Comparison of ENCODE assay signal across 1 cellular context in the genomic region with DNA sequence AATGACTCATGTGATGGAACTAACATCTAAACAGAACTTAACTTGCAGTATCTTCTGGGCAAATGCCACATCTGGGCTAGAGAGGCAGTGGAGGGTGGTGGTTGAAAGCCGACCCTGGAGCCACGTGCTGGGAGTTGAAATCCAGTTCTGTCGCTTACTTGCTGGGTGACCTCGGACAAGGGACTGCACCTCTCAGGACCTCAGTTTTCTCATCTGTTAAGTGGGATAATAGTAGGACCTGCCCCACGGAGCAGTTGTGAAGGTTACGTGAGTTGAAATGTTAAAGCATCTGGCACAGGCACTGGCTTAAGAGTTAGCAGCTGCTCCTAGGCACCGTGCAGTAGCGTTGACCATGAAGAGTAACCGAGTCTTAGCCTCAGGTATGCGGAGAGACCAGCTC.
TF ChIP-seq lines count a peak whose summit lies in the region.

No MANE protein-coding gene starts in this region.

TF ChIP-seq in A549, 52 proteins besides CTCF, POLR2A, EP300 and RAD21 (continued from another document):
- TF ChIP-seq, protein P1, sequence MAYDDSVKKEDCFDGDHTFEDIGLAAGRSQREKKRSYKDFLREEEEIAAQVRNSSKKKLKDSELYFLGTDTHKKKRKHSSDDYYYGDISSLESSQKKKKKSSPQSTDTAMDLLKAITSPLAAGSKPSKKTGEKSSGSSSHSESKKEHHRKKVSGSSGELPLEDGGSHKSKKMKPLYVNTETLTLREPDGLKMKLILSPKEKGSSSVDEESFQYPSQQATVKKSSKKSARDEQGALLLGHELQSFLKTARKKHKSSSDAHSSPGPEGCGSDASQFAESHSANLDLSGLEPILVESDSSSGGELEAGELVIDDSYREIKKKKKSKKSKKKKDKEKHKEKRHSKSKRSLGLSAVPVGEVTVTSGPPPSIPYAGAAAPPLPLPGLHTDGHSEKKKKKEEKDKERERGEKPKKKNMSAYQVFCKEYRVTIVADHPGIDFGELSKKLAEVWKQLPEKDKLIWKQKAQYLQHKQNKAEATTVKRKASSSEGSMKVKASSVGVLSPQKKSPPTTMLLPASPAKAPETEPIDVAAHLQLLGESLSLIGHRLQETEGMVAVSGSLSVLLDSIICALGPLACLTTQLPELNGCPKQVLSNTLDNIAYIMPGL (CRISPR knock-in tag; IDR thresholded peaks at IDR 0.05; ENCODE audit: borderline replicate concordance): no peak
- TF ChIP-seq RCOR1 (IDR thresholded peaks at IDR 0.05; ENCODE audit: low read depth, low read length) (no peak), NPAS2 (CRISPR knock-in tag; IDR thresholded peaks at IDR 0.05; ENCODE audit: borderline replicate concordance) (no peak), GATA3 (IDR thresholded peaks at IDR 0.05; ENCODE audit: borderline replicate concordance) (no peak), MAFK (IDR thresholded peaks at IDR 0.05; ENCODE audit: partially characterized antibody) (no peak), FOSL2 (IDR thresholded peaks at IDR 0.05) (no peak), FOSL2 (CRISPR knock-in tag; IDR thresholded peaks at IDR 0.05) (peak; percentile 21; the same call in 1 of the 2 replicates), ZC3H11A (IDR thresholded peaks at IDR 0.05) (no peak), HOXA7 (CRISPR knock-in tag; IDR thresholded peaks at IDR 0.05) (no peak), KDM5A (IDR thresholded peaks at IDR 0.05) (no peak), MYC (IDR thresholded peaks at IDR 0.05; ENCODE audit: borderline replicate concordance, low read length) (no peak), POLR2AphosphoS2 (conservative IDR thresholded peaks at IDR 0.05; ENCODE audit: low read length) (no peak)
- TF ChIP-seq, protein P2, sequence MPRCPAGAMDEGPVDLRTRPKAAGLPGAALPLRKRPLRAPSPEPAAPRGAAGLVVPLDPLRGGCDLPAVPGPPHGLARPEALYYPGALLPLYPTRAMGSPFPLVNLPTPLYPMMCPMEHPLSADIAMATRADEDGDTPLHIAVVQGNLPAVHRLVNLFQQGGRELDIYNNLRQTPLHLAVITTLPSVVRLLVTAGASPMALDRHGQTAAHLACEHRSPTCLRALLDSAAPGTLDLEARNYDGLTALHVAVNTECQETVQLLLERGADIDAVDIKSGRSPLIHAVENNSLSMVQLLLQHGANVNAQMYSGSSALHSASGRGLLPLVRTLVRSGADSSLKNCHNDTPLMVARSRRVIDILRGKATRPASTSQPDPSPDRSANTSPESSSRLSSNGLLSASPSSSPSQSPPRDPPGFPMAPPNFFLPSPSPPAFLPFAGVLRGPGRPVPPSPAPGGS (IDR thresholded peaks at IDR 0.05): no peak
- TF ChIP-seq, protein P3, sequence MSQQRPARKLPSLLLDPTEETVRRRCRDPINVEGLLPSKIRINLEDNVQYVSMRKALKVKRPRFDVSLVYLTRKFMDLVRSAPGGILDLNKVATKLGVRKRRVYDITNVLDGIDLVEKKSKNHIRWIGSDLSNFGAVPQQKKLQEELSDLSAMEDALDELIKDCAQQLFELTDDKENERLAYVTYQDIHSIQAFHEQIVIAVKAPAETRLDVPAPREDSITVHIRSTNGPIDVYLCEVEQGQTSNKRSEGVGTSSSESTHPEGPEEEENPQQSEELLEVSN (IDR thresholded peaks at IDR 0.05; ENCODE audit: borderline replicate concordance, low read depth): peak; percentile 37; the same call in 1 of the 2 replicates
